In the genomic region with DNA sequence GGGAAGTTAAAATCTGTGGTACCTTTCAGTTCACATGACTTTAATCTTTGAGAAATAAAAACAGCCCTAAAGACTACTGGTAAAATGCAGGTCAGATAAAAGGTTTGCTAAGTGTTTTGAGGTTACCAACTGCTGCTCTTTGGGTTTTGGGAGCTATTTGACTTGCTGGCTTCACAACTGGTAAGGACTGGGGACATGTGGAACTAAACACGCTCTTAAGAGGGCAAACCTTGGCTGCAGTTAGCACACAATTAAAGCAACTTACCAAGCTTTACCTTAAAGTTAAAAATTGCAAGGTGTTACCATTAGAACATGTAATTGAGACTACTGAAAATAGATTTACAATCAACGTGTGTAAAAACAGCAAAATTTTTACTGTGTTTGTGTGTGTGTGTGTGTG, we compare ENCODE assay signal across 1 cellular context.
TF ChIP-seq lines count a peak whose summit lies in the region.

No MANE protein-coding gene starts in this region.

TF ChIP-seq in GM23338, 12 proteins besides CTCF, POLR2A, EP300 and RAD21:
- TF ChIP-seq, protein P1, sequence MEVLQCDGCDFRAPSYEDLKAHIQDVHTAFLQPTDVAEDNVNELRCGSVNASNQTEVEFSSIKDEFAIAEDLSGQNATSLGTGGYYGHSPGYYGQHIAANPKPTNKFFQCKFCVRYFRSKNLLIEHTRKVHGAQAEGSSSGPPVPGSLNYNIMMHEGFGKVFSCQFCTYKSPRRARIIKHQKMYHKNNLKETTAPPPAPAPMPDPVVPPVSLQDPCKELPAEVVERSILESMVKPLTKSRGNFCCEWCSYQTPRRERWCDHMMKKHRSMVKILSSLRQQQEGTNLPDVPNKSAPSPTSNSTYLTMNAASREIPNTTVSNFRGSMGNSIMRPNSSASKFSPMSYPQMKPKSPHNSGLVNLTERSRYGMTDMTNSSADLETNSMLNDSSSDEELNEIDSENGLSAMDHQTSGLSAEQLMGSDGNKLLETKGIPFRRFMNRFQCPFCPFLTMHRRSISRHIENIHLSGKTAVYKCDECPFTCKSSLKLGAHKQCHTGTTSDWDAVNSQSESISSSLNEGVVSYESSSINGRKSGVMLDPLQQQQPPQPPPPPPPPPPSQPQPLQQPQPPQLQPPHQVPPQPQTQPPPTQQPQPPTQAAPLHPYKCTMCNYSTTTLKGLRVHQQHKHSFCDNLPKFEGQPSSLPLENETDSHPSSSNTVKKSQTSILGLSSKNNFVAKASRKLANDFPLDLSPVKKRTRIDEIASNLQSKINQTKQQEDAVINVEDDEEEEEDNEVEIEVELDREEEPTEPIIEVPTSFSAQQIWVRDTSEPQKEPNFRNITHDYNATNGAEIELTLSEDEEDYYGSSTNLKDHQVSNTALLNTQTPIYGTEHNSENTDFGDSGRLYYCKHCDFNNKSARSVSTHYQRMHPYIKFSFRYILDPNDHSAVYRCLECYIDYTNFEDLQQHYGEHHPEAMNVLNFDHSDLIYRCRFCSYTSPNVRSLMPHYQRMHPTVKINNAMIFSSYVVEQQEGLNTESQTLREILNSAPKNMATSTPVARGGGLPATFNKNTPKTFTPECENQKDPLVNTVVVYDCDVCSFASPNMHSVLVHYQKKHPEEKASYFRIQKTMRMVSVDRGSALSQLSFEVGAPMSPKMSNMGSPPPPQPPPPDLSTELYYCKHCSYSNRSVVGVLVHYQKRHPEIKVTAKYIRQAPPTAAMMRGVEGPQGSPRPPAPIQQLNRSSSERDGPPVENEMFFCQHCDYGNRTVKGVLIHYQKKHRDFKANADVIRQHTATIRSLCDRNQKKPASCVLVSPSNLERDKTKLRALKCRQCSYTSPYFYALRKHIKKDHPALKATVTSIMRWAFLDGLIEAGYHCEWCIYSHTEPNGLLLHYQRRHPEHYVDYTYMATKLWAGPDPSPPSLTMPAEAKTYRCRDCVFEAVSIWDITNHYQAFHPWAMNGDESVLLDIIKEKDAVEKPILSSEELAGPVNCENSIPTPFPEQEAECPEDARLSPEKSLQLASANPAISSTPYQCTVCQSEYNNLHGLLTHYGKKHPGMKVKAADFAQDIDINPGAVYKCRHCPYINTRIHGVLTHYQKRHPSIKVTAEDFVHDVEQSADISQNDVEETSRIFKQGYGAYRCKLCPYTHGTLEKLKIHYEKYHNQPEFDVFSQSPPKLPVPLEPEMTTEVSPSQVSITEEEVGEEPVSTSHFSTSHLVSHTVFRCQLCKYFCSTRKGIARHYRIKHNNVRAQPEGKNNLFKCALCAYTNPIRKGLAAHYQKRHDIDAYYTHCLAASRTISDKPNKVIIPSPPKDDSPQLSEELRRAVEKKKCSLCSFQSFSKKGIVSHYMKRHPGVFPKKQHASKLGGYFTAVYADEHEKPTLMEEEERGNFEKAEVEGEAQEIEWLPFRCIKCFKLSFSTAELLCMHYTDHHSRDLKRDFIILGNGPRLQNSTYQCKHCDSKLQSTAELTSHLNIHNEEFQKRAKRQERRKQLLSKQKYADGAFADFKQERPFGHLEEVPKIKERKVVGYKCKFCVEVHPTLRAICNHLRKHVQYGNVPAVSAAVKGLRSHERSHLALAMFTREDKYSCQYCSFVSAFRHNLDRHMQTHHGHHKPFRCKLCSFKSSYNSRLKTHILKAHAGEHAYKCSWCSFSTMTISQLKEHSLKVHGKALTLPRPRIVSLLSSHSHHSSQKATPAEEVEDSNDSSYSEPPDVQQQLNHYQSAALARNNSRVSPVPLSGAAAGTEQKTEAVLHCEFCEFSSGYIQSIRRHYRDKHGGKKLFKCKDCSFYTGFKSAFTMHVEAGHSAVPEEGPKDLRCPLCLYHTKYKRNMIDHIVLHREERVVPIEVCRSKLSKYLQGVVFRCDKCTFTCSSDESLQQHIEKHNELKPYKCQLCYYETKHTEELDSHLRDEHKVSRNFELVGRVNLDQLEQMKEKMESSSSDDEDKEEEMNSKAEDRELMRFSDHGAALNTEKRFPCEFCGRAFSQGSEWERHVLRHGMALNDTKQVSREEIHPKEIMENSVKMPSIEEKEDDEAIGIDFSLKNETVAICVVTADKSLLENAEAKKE (CRISPR knock-in tag; IDR thresholded peaks at IDR 0.05): no peak
- TF ChIP-seq, protein P2, sequence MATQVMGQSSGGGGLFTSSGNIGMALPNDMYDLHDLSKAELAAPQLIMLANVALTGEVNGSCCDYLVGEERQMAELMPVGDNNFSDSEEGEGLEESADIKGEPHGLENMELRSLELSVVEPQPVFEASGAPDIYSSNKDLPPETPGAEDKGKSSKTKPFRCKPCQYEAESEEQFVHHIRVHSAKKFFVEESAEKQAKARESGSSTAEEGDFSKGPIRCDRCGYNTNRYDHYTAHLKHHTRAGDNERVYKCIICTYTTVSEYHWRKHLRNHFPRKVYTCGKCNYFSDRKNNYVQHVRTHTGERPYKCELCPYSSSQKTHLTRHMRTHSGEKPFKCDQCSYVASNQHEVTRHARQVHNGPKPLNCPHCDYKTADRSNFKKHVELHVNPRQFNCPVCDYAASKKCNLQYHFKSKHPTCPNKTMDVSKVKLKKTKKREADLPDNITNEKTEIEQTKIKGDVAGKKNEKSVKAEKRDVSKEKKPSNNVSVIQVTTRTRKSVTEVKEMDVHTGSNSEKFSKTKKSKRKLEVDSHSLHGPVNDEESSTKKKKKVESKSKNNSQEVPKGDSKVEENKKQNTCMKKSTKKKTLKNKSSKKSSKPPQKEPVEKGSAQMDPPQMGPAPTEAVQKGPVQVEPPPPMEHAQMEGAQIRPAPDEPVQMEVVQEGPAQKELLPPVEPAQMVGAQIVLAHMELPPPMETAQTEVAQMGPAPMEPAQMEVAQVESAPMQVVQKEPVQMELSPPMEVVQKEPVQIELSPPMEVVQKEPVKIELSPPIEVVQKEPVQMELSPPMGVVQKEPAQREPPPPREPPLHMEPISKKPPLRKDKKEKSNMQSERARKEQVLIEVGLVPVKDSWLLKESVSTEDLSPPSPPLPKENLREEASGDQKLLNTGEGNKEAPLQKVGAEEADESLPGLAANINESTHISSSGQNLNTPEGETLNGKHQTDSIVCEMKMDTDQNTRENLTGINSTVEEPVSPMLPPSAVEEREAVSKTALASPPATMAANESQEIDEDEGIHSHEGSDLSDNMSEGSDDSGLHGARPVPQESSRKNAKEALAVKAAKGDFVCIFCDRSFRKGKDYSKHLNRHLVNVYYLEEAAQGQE (IDR thresholded peaks at IDR 0.05; ENCODE audit: unreplicated experiment): no peak
- TF ChIP-seq CREB1 (CRISPR knock-in tag; IDR thresholded peaks at IDR 0.05; ENCODE audit: low read depth): no peak
- TF ChIP-seq STAT1 (IDR thresholded peaks at IDR 0.05; ENCODE audit: unreplicated experiment): no peak
